1 cellular context compared by ENCODE assay signal in genomic region chr22:20015971-20016733, GRCh38.
TF ChIP-seq lines count a peak whose summit lies in the region.

No MANE protein-coding gene starts in this region.

TF ChIP-seq in K562, 482 proteins besides CTCF, POLR2A, EP300 and RAD21 (continued from another document and continues in another):
- TF ChIP-seq CREB3L1 (IDR thresholded peaks at IDR 0.05; ENCODE audit: borderline replicate concordance, low read depth) (no peak), MGA (IDR thresholded peaks at IDR 0.05) (no peak), TBP (optimal IDR thresholded peaks at IDR 0.05; ENCODE audit: low read depth, low read length) (no peak), TRIM25 (IDR thresholded peaks at IDR 0.05; ENCODE audit: borderline replicate concordance) (no peak), RUNX1 (IDR thresholded peaks at IDR 0.05; ENCODE audit: low read depth) (no peak), NFE2 (IDR thresholded peaks at IDR 0.05; ENCODE audit: low read depth) (no peak), ZNF76 (CRISPR knock-in tag; IDR thresholded peaks at IDR 0.05; ENCODE audit: borderline replicate concordance) (peak; percentile 14; the same call in 1 of the 2 replicates), E2F8 (IDR thresholded peaks at IDR 0.05; ENCODE audit: low read depth, partially characterized antibody) (no peak), CHD4 (IDR thresholded peaks at IDR 0.05; ENCODE audit: insufficient read depth, insufficient replicate concordance, low read depth, low read length, poor library complexity, severe bottlenecking) (peak; percentile 79), ZNF121 (CRISPR knock-in tag; conservative IDR thresholded peaks at IDR 0.05) (no peak), THAP7 (CRISPR knock-in tag; IDR thresholded peaks at IDR 0.05) (no peak), DIDO1 (tag; IDR thresholded peaks at IDR 0.05; ENCODE audit: low read depth) (no peak), USF1 (CRISPR knock-in tag; IDR thresholded peaks at IDR 0.05) (no peak), ZNF395 (CRISPR knock-in tag; IDR thresholded peaks at IDR 0.05) (no peak), RBBP5 (IDR thresholded peaks at IDR 0.05; ENCODE audit: borderline replicate concordance, insufficient read depth, low read length, poor library complexity, severe bottlenecking) (peak; percentile 96), ZFP1 (CRISPR knock-in tag; IDR thresholded peaks at IDR 0.05) (no peak), SIN3B (IDR thresholded peaks at IDR 0.05; ENCODE audit: low read depth) (no peak), SMARCC2 (IDR thresholded peaks at IDR 0.05; ENCODE audit: low read depth) (no peak), ZBTB43 (CRISPR knock-in tag; IDR thresholded peaks at IDR 0.05) (no peak), ATF4 (CRISPR knock-in tag; IDR thresholded peaks at IDR 0.05) (no peak), DEAF1 (CRISPR knock-in tag; IDR thresholded peaks at IDR 0.05) (no peak), ZNF165 (CRISPR knock-in tag; IDR thresholded peaks at IDR 0.05; ENCODE audit: borderline replicate concordance) (no peak), SRSF1 (IDR thresholded peaks at IDR 0.05; ENCODE audit: low read depth, low read length) (no peak), ZBTB17 (CRISPR knock-in tag; IDR thresholded peaks at IDR 0.05) (peak; percentile 55; the same call in 1 of the 2 replicates), MAZ (CRISPR knock-in tag; conservative IDR thresholded peaks at IDR 0.05 in 1 of 2, IDR thresholded peaks at IDR 0.05 in 1 of 2) (peak in 1 of 2 experiments; percentile 18; a peak in 1 of 4 replicates), SREBF1 (IDR thresholded peaks at IDR 0.05; ENCODE audit: borderline replicate concordance, low read depth, low read length) (no peak; the same call in 1 of the 2 replicates), POLR2AphosphoS5 (IDR thresholded peaks at IDR 0.05; ENCODE audit: control insufficient read depth, insufficient read depth, low read depth, low read length) (no peak), NCOA4 (IDR thresholded peaks at IDR 0.05; ENCODE audit: partially characterized antibody) (no peak), ETV5 (CRISPR knock-in tag; IDR thresholded peaks at IDR 0.05; ENCODE audit: low read depth) (no peak), ZNF507 (tag; conservative IDR thresholded peaks at IDR 0.05) (no peak)
